Comparison of ENCODE assay signal across 8 cellular contexts in genomic region chr3:143119974-143120715, GRCh38. TPM values are rescaled to one million over a fixed set of nuclear protein-coding genes. Genes with fewer than 3 reads are reported as not detected.
A peak's percentile ranks its signal among the peaks of the same experiment; 100 is the strongest.
DNase-seq lines count a peak whose midpoint lies in the region; ATAC-seq and TF ChIP-seq lines count a peak whose summit lies in the region.

No MANE protein-coding gene starts in this region.

- peaks cover 44% of the 10 kb centered on the region for H3K4me1 ChIP-seq in OCI-LY3 (ENCODE audit: low read length)

- H3K36me3 ChIP-seq in OCI-LY3 (replicated peaks; ENCODE audit: low read depth, low read length), result peaks cover 10% of the 10 kb centered on the region

- peak overlapping the region; percentile 5; the same call in 1 of the 2 replicates for H3K27ac ChIP-seq in OCI-LY3 (ENCODE audit: low read length)

- H3K9ac ChIP-seq in OCI-LY3 (ENCODE audit: low read length), result peak overlapping the region; percentile 64

- intact Hi-C loops in left ventricle myocardium superior (cut with micrococcal nuclease), result no loop called here

- peaks cover 42% of the 10 kb centered on the region for H3K4me1 Mint-ChIP-seq in activated naive CD4-positive, alpha-beta T cell treated with anti-CD3 and anti-CD28 coated beads, Interleukin-2, amount 50 U/mL, for 24 hours

- TF ChIP-seq POLR2A in GM18505 (IDR thresholded peaks at IDR 0.05; ENCODE audit: borderline replicate concordance, extremely low read depth, insufficient read depth, insufficient read length), result peak; percentile 35

- no peaks in the 10 kb centered on the region for H3K27me3 Mint-ChIP-seq in activated naive CD4-positive, alpha-beta T cell treated with anti-CD3 and anti-CD28 coated beads, Interleukin-2, amount 50 U/mL, for 24 hours

- peaks cover 14% of the 10 kb centered on the region; the same call in 1 of the 2 replicates for H3K27me3 ChIP-seq in OCI-LY3 (ENCODE audit: low read depth, low read length)

- peak overlapping the region; percentile 64 for H3K4me2 ChIP-seq in OCI-LY3 (ENCODE audit: low read length)

- peaks cover 2% of the 10 kb centered on the region for H3K36me3 Mint-ChIP-seq in activated naive CD4-positive, alpha-beta T cell treated with anti-CD3 and anti-CD28 coated beads, Interleukin-2, amount 50 U/mL, for 24 hours

- H3K9me3 Mint-ChIP-seq in activated naive CD4-positive, alpha-beta T cell treated with anti-CD3 and anti-CD28 coated beads, Interleukin-2, amount 50 U/mL, for 24 hours, result no peaks in the 10 kb centered on the region

- H4K20me1 ChIP-seq in OCI-LY3 (ENCODE audit: insufficient read depth, low read length), result no peaks in the 10 kb centered on the region

- DNase-seq in left ventricle myocardium superior, result peak; percentile 32
- DNase-seq in retinal pigment epithelial cell (ENCODE audit: low read depth), result no peak
- DNase-seq in GF-D8 (lab: John Stamatoyannopoulos, UW), result no peak
- no peak for DNase-seq in RKO (ENCODE audit: low spot score)

- TF ChIP-seq CTCF in OCI-LY3 (IDR thresholded peaks at IDR 0.05; ENCODE audit: low read depth, low read length) (no peak), retinal pigment epithelial cell (conservative IDR thresholded peaks at IDR 0.05; ENCODE audit: low read depth, low read length) (no peak)

- H3K79me2 ChIP-seq in OCI-LY3 (ENCODE audit: low read length), result peaks cover 3% of the 10 kb centered on the region; the same call in 1 of the 2 replicates

- H2AFZ ChIP-seq in OCI-LY3 (ENCODE audit: low read depth, low read length), result peak overlapping the region; percentile 51

- peak overlapping the region; percentile 23 for H3K27ac Mint-ChIP-seq in activated naive CD4-positive, alpha-beta T cell treated with anti-CD3 and anti-CD28 coated beads, Interleukin-2, amount 50 U/mL, for 24 hours

- ATAC-seq in GM18505 (IDR thresholded peaks at IDR 0.05; ENCODE audit: unreplicated experiment) (peak; percentile 9), HG02678 (IDR thresholded peaks at IDR 0.05; ENCODE audit: unreplicated experiment) (peak; percentile 15), left ventricle myocardium superior (peak; percentile 31)

- H3K4me3 ChIP-seq in OCI-LY3 (ENCODE audit: low read length) (peak overlapping the region; percentile 92), retinal pigment epithelial cell (ENCODE audit: low read length) (peak overlapping the region; percentile 77)

- H3K4me3 Mint-ChIP-seq in activated naive CD4-positive, alpha-beta T cell treated with anti-CD3 and anti-CD28 coated beads, Interleukin-2, amount 50 U/mL, for 24 hours, result peak overlapping the region; percentile 88

- H3K9me3 ChIP-seq in OCI-LY3 (ENCODE audit: insufficient read depth, low read length), result no peaks in the 10 kb centered on the region

RNA-seq across cellular contexts. Expression of gene CHST2, which starts 0.6 kb away (rescaled TPM):
- 1.7 TPM for total RNA-seq in left ventricle myocardium superior
